In the genomic region with DNA sequence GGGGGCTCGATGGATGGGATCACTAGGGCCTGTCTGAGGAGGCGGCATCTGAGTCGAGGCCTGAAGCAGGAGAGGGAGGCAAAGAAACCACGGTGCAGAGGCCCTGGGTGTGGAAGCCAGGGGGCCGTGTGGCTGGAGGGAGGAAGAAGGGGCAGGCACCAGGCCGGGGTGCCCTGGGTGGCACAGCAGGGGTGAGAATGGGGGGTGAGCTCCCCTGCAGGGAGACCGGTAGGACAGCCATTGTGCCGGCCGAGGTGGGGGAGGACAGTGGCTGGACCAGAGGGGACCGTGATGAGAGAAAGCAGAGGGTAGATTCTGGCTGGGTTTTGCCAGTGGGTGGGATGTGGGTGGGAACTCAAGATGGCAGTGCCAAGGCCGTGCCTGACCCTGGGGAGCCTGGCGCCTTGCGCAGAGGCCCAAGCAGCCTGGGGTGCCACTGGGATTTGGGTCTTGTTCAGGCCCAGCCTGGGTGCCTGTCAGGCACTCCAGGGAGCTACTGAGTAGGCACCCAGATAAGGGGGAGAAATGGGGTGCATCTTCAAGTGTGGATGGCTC, we compare ENCODE assay signal across 22 cellular contexts. TPM values are rescaled to one million over a fixed set of nuclear protein-coding genes. Genes with fewer than 3 reads are reported as not detected.
"Had no signal": no experiment of that assay in that cellular context is flagged by ENCODE, and none has a peak within 500 bp of the region (broad histone marks: within the 10 kb centered on the region; RNA-seq: fewer than 3 reads in every experiment).

No MANE protein-coding gene starts in this region.

- H3K27ac Mint-ChIP-seq: activated naive CD8-positive, alpha-beta T cell treated with anti-CD3 and anti-CD28 coated beads, Interleukin-2, amount 50 U/mL, for 24 hours; progenitor cell of endocrine pancreas; stimulated activated naive CD8-positive, alpha-beta T cell treated with anti-CD3 and anti-CD28 coated beads, Interleukin-15, Interleukin-2, amounts not matched to agents 100 ng/mL and 50 ng/mL, for 24 hours had no signal

- H3K27me3 ChIP-seq: right atrium auricular region, suprapubic skin, upper lobe of right lung had no signal

- H3K4me3 Mint-ChIP-seq: activated naive CD8-positive, alpha-beta T cell treated with anti-CD3 and anti-CD28 coated beads, Interleukin-2, amount 50 U/mL, for 24 hours; naive thymus-derived CD8-positive, alpha-beta T cell; stimulated activated naive CD8-positive, alpha-beta T cell treated with anti-CD3 and anti-CD28 coated beads, Interleukin-15, Interleukin-2, amounts not matched to agents 100 ng/mL and 50 ng/mL, for 24 hours had no signal

- H3K9me3 ChIP-seq: right atrium auricular region, suprapubic skin, upper lobe of right lung had no signal

- ATAC-seq: activated naive CD8-positive, alpha-beta T cell treated with anti-CD3 and anti-CD28 coated beads, Interleukin-2, amount 50 U/mL, for 24 hours; left lobe of liver; naive thymus-derived CD8-positive, alpha-beta T cell; upper lobe of right lung had no signal

- H3K4me3 ChIP-seq: right atrium auricular region, skin epidermis, suprapubic skin, upper lobe of right lung had no signal

- H3K27ac ChIP-seq: right atrium auricular region, upper lobe of right lung had no signal

- H3K36me3 ChIP-seq: right atrium auricular region, suprapubic skin, upper lobe of right lung had no signal

- FAIRE-seq: bronchial epithelial cell, endometrium, keratinocyte, TTC549 had no signal

- DNase-seq: activated naive CD4-positive, alpha-beta T cell; activated naive CD8-positive, alpha-beta T cell treated with anti-CD3 and anti-CD28 coated beads, Interleukin-2, amount 50 U/mL, for 24 hours; activated T-cell treated with anti-CD3 and anti-CD28 coated beads for 4 hours; aorta; foreskin fibroblast; hippocampal formation; mammary epithelial cell; naive thymus-derived CD8-positive, alpha-beta T cell; occipital lobe; stimulated activated CD4-positive, alpha-beta T cell treated with anti-CD3 and anti-CD28 coated beads, Interleukin-4, amount 100 ng/mL, for 24 hours; T-helper 2 cell; upper lobe of right lung had no signal

- H3K9me3 Mint-ChIP-seq: activated naive CD8-positive, alpha-beta T cell treated with anti-CD3 and anti-CD28 coated beads, Interleukin-2, amount 50 U/mL, for 24 hours; naive thymus-derived CD8-positive, alpha-beta T cell had no signal

- H3K27me3 Mint-ChIP-seq: activated naive CD8-positive, alpha-beta T cell treated with anti-CD3 and anti-CD28 coated beads, Interleukin-2, amount 50 U/mL, for 24 hours; stimulated activated naive CD8-positive, alpha-beta T cell treated with anti-CD3 and anti-CD28 coated beads, Interleukin-15, Interleukin-2, amounts not matched to agents 100 ng/mL and 50 ng/mL, for 24 hours had no signal

RNA-seq across cellular contexts. Expression of a gene that starts 18.7 kb away (rescaled TPM):
- total RNA-seq: occipital lobe had no signal
